Comparison of ENCODE assay signal across 8 cellular contexts in genomic region chr1:113930499-113931161, GRCh38. TPM values are rescaled to one million over a fixed set of nuclear protein-coding genes. Genes with fewer than 3 reads are reported as not detected.
DNase-seq lines count a peak whose midpoint lies in the region; ATAC-seq, FAIRE-seq and TF ChIP-seq lines count a peak whose summit lies in the region.

No MANE protein-coding gene starts in this region.

- DNase-seq in GM12892 (ENCODE audit: insufficient read length) (peak; percentile 21), NCI-H82 treated with DMSO at 0.1 percent for 48 hours (lab: John Stamatoyannopoulos, UW; ENCODE audit: unreplicated experiment) (peak; percentile 65), epithelial cell of proximal tubule (ENCODE audit: low read depth) (no peak), neuronal stem cell (ENCODE audit: low spot score) (peak; percentile 32), tibial artery (no peak), NCI-H146 treated with DMSO at 0.1 percent for 48 hours (lab: John Stamatoyannopoulos, UW; ENCODE audit: unreplicated experiment) (no peak)
- DNase-seq in activated CD8-positive, alpha-beta memory T cell treated with anti-CD3 and anti-CD28 coated beads, Interleukin-2, amount 50 U/mL, for 1 hour (ENCODE audit: extremely low read depth), result peak; percentile 78

- H3K27me3 ChIP-seq in neuronal stem cell (ENCODE audit: control insufficient read depth in 3 of 3, insufficient read depth in 3 of 3, low read depth in 1 of 3, low read length in 3 of 3) (no peaks in the 10 kb centered on the region), tibial artery (no peaks in the 10 kb centered on the region)

- H3K4me2 ChIP-seq in neuronal stem cell (ENCODE audit: insufficient read depth, low read length, poor library complexity, severe bottlenecking), result peak overlapping the region; percentile 79

- FAIRE-seq in GM12892 (lab: Jason Lieb, UNC), result peak; percentile 76

- no peak overlapping the region for H3K14ac ChIP-seq in neuronal stem cell (ENCODE audit: low read length)

- no peak overlapping the region for H3K18ac ChIP-seq in neuronal stem cell (ENCODE audit: low read length)

- no peak for TF ChIP-seq POLR2A in GM12892 (IDR thresholded peaks at IDR 0.05; ENCODE audit: low read depth, low read length)

- ATAC-seq in HG02588 (IDR thresholded peaks at IDR 0.05; ENCODE audit: unreplicated experiment), result peak; percentile 27

- H3K36me3 ChIP-seq in neuronal stem cell (replicated peaks in 1 of 2; ENCODE audit: control insufficient read depth in 2 of 2, insufficient read depth in 2 of 2, low read length in 2 of 2) (no peaks in the 10 kb centered on the region), tibial artery (no peaks in the 10 kb centered on the region)

- no peak overlapping the region for H2AK5ac ChIP-seq in neuronal stem cell (ENCODE audit: low read depth, low read length)

- H3K4ac ChIP-seq in neuronal stem cell (ENCODE audit: low read length), result no peak overlapping the region

- H3K79me1 ChIP-seq in neuronal stem cell (ENCODE audit: low read depth, low read length), result peaks cover 6% of the 10 kb centered on the region

- WGBS in neuronal stem cell (ENCODE audit: extremely low coverage in 2 of 2, insufficient read length in 2 of 2, insufficient replicate concordance in 1 of 2), 2 donors, result no CpG with 5 or more reads among the region's 8 CpGs

- peak overlapping the region; percentile 36 for H3K9ac ChIP-seq in neuronal stem cell (ENCODE audit: low read depth, low read length, poor library complexity)

- peak overlapping the region; percentile 64 for H3K4me3 ChIP-seq in epithelial cell of proximal tubule (ENCODE audit: low read depth, low read length)
- H3K4me3 ChIP-seq in neuronal stem cell (ENCODE audit: low read length in 2 of 2), result peak overlapping the region; percentile 54 to 98
- peak overlapping the region; percentile 79 to 97 for H3K4me3 ChIP-seq in tibial artery

- H2AFZ ChIP-seq in neuronal stem cell (ENCODE audit: low read length), result peak overlapping the region; percentile 91

- H3K23ac ChIP-seq in neuronal stem cell (ENCODE audit: low read depth, low read length, poor library complexity), result no peak overlapping the region

- H3K9me3 ChIP-seq in neuronal stem cell (replicated peaks in 1 of 2; ENCODE audit: control insufficient read depth in 2 of 2, insufficient read depth in 1 of 2, low read depth in 1 of 2, low read length in 2 of 2) (no peaks in the 10 kb centered on the region), tibial artery (no peaks in the 10 kb centered on the region)

- H3K4me1 ChIP-seq in neuronal stem cell (ENCODE audit: control insufficient read depth in 2 of 2, insufficient read depth in 1 of 2, low read depth in 1 of 2, low read length in 2 of 2) (peaks cover 5 to 9% of the 10 kb centered on the region in 2 donors), tibial artery (peaks cover 0 to 63% (median 27%) of the 10 kb centered on the region in 4 donors)

- H3K27ac ChIP-seq in neuronal stem cell (replicated peaks; ENCODE audit: low read length), result no peak overlapping the region
- peak overlapping the region; percentile 98 for H3K27ac ChIP-seq in tibial artery

- no peak overlapping the region for H4K8ac ChIP-seq in neuronal stem cell (ENCODE audit: low read depth, low read length)

- H2BK12ac ChIP-seq in neuronal stem cell (ENCODE audit: low read length), result no peak overlapping the region

- intact Hi-C loops in tibial artery (cut with DNase I; ENCODE audit: low total_unique reads), result loop anchor here (10.0 kb wide), 1 partner anchor 96 kb away; no protein-coding TSS in a partner anchor

- H4K91ac ChIP-seq in neuronal stem cell (ENCODE audit: low read depth, low read length, poor library complexity), result no peak overlapping the region

- TF ChIP-seq CTCF in epithelial cell of proximal tubule (conservative IDR thresholded peaks at IDR 0.05; ENCODE audit: low read depth, low read length) (no peak), tibial artery (IDR thresholded peaks at IDR 0.05) (no peak)

- no peak overlapping the region for H2BK120ac ChIP-seq in neuronal stem cell (ENCODE audit: low read depth, low read length)

- H2BK5ac ChIP-seq in neuronal stem cell (ENCODE audit: low read length), result no peak overlapping the region

- H2BK15ac ChIP-seq in neuronal stem cell (ENCODE audit: low read length), result no peak overlapping the region

RNA-seq across cellular contexts. Expression of gene HIPK1, which starts 1.5 kb away (rescaled TPM):
- 10.5 TPM for polyA plus RNA-seq in GM12892 (2012; ENCODE audit: missing spikeins)
- 12.7 and 19.2 TPM in 2 replicates for total RNA-seq in epithelial cell of proximal tubule
- polyA plus RNA-seq in neuronal stem cell (2013, experiment 1 of 2), result 24.6 TPM
- 25.1 TPM for polyA plus RNA-seq in neuronal stem cell (2013, experiment 2 of 2)

RNA-seq across cellular contexts. Expression of gene DCLRE1B, which starts 25.5 kb away (rescaled TPM):
- polyA plus RNA-seq in GM12892 (2012; ENCODE audit: missing spikeins), result 7.2 TPM
- 7.0 and 14.1 TPM in 2 replicates for total RNA-seq in epithelial cell of proximal tubule
- 8.9 TPM for polyA plus RNA-seq in neuronal stem cell (2013, experiment 1 of 2)
- 9.1 TPM for polyA plus RNA-seq in neuronal stem cell (2013, experiment 2 of 2)

RNA-seq across cellular contexts. Expression of gene AP4B1, which starts 26.0 kb away (rescaled TPM):
- 23.8 TPM for polyA plus RNA-seq in GM12892 (2012; ENCODE audit: missing spikeins)
- total RNA-seq in epithelial cell of proximal tubule, result 9.8 and 12.3 TPM in 2 replicates
- 9.6 TPM for polyA plus RNA-seq in neuronal stem cell (2013, experiment 1 of 2)
- 8.3 TPM for polyA plus RNA-seq in neuronal stem cell (2013, experiment 2 of 2)

RNA-seq across cellular contexts. Expression of gene BCL2L15, which starts 43.2 kb away (rescaled TPM):
- polyA plus RNA-seq in GM12892 (2012; ENCODE audit: missing spikeins), result 0.19 TPM
- total RNA-seq in epithelial cell of proximal tubule, result 0.06 and 0.14 TPM in 2 replicates
- polyA plus RNA-seq in neuronal stem cell (2013, experiment 1 of 2), result 0.04 TPM
- polyA plus RNA-seq in neuronal stem cell (2013, experiment 2 of 2), result 0.06 TPM

RNA-seq across cellular contexts. Expression of gene OLFML3, which starts 48.6 kb away (rescaled TPM):
- polyA plus RNA-seq in GM12892 (2012; ENCODE audit: missing spikeins), result not detected
- 0.12 and 1.0 TPM in 2 replicates for total RNA-seq in epithelial cell of proximal tubule
- polyA plus RNA-seq in neuronal stem cell (2013, experiment 1 of 2), result 10.1 TPM
- 9.4 TPM for polyA plus RNA-seq in neuronal stem cell (2013, experiment 2 of 2)

Comparison
In these comparisons a context has a peak if more than half of its experiments do, and no peak if none do; other contexts are left out.
1. DNase-seq: peak in GM12892 (single experiment), NCI-H82 treated with DMSO at 0.1 percent for 48 hours (single experiment), activated CD8-positive, alpha-beta memory T cell treated with anti-CD3 and anti-CD28 coated beads, Interleukin-2, amount 50 U/mL, for 1 hour (single experiment) and neuronal stem cell (single experiment); none in epithelial cell of proximal tubule (single experiment), tibial artery (0 of 2) and NCI-H146 treated with DMSO at 0.1 percent for 48 hours (single experiment).
2. Peak in every context shown above with its lines, with median percentiles within 50 percentile points of each other: H3K4me3 ChIP-seq.